ENCODE assay signal across 8 cellular contexts in genomic region chr11:95338430-95338991, GRCh38.
DNase-seq lines count a peak whose midpoint lies in the region; ATAC-seq and TF ChIP-seq lines count a peak whose summit lies in the region.

No MANE protein-coding gene starts in this region.

- H2AFZ ChIP-seq in neural progenitor cell (replicated peaks), result peak overlapping the region; percentile 61

- H3K36me3 Mint-ChIP-seq in neural progenitor cell (no peaks in the 10 kb centered on the region), immature natural killer cell (no peaks in the 10 kb centered on the region)

- in situ Hi-C loops in brain microvascular endothelial cell (cut with HindIII; ENCODE audit: low pct_ligation_motif_present, low sequenced_read_pairs), result no loop called here

- no peak overlapping the region for H3K27ac Mint-ChIP-seq in neural progenitor cell
- no peak overlapping the region for H3K27ac Mint-ChIP-seq in immature natural killer cell

- peaks cover 3 to 21% of the 10 kb centered on the region in 2 donors for H3K4me1 ChIP-seq in esophagus (ENCODE audit: control insufficient read depth in 2 of 2, insufficient read depth in 2 of 2, low read length in 1 of 2)
- H3K4me1 ChIP-seq in neural progenitor cell, result peaks cover 39% of the 10 kb centered on the region

- peak overlapping the region; percentile 79 to 89 for H3K27ac ChIP-seq in esophagus (ENCODE audit: low read depth in 2 of 2, low read length in 1 of 2)
- peak overlapping the region; percentile 95 for H3K27ac ChIP-seq in neural progenitor cell
- H3K27ac ChIP-seq in brain microvascular endothelial cell, result no peak overlapping the region

- H3K36me3 ChIP-seq in esophagus (ENCODE audit: control insufficient read depth in 2 of 2, insufficient read depth in 2 of 2, low read length in 1 of 2) (no peaks in the 10 kb centered on the region), neural progenitor cell (no peaks in the 10 kb centered on the region), brain microvascular endothelial cell (replicated peaks) (no peaks in the 10 kb centered on the region)

- H3K79me2 ChIP-seq in neural progenitor cell (ENCODE audit: low read depth), result no peaks in the 10 kb centered on the region

- H3K4me3 Mint-ChIP-seq in neural progenitor cell (no peak overlapping the region), immature natural killer cell (no peak overlapping the region)

- no peaks in the 10 kb centered on the region for H4K20me1 ChIP-seq in neural progenitor cell (ENCODE audit: low read depth)

- peak; percentile 23 for DNase-seq in COLO829 (ENCODE audit: low spot score)
- peak; percentile 96 for DNase-seq in NCI-H446 treated with DMSO at 0.1 percent for 48 hours (lab: John Stamatoyannopoulos, UW)
- no peak for DNase-seq in neural progenitor cell (ENCODE audit: low spot score)
- DNase-seq in kidney glomerular epithelial cell (lab: John Stamatoyannopoulos, UW), result no peak
- no peak for DNase-seq in brain microvascular endothelial cell
- no peak for DNase-seq in immature natural killer cell

- H3K4me3 ChIP-seq in esophagus (ENCODE audit: low read depth in 1 of 2, low read length in 2 of 2) (no peak overlapping the region), neural progenitor cell (no peak overlapping the region), brain microvascular endothelial cell (ENCODE audit: low read depth, low read length) (no peak overlapping the region)

- H3K9me3 Mint-ChIP-seq in neural progenitor cell (no peaks in the 10 kb centered on the region), immature natural killer cell (no peaks in the 10 kb centered on the region)

- H3K9ac ChIP-seq in neural progenitor cell, result no peak overlapping the region

- H3F3A ChIP-seq in neural progenitor cell (ENCODE audit: low read depth), result peaks cover 51% of the 10 kb centered on the region

- TF ChIP-seq CTCF in neural progenitor cell (IDR thresholded peaks at IDR 0.05), result no peak
- TF ChIP-seq CTCF in brain microvascular endothelial cell (IDR thresholded peaks at IDR 0.05; ENCODE audit: low read depth, low read length, missing control alignments), result no peak

- H3K4me2 ChIP-seq in neural progenitor cell, result peak overlapping the region; percentile 64

- H3K27me3 Mint-ChIP-seq in neural progenitor cell (ENCODE audit: insufficient read depth, low read depth) (no peaks in the 10 kb centered on the region), immature natural killer cell (ENCODE audit: low read depth in 3 of 3) (peaks cover 0 to 2% (median 0%) of the 10 kb centered on the region in 3 donors)

- WGBS in esophagus, 2 donors, result 19 to 34% methylated on average over 4 of the region's 4 CpGs

- peaks cover 14% of the 10 kb centered on the region for H3K4me1 Mint-ChIP-seq in neural progenitor cell
- peaks cover 0 to 5% of the 10 kb centered on the region in 2 donors for H3K4me1 Mint-ChIP-seq in immature natural killer cell

- H3K27me3 ChIP-seq in esophagus (ENCODE audit: control insufficient read depth in 1 of 2, insufficient read depth in 2 of 2, low read length in 2 of 2) (no peaks in the 10 kb centered on the region), neural progenitor cell (no peaks in the 10 kb centered on the region), brain microvascular endothelial cell (replicated peaks) (no peaks in the 10 kb centered on the region)

- no peaks in the 10 kb centered on the region for H3K9me3 ChIP-seq in esophagus (ENCODE audit: control insufficient read depth in 2 of 2, insufficient read depth in 1 of 2, low read depth in 1 of 2, low read length in 1 of 2)
- no peaks in the 10 kb centered on the region for H3K9me3 ChIP-seq in neural progenitor cell (ENCODE audit: low read depth)

- ATAC-seq in GM18861 (IDR thresholded peaks at IDR 0.05; ENCODE audit: unreplicated experiment), result no peak

Comparison
In these comparisons a context has a peak if more than half of its experiments do, and no peak if none do; other contexts are left out.
1. DNase-seq: peak in COLO829 (single experiment) and NCI-H446 treated with DMSO at 0.1 percent for 48 hours (single experiment); none in neural progenitor cell (single experiment), kidney glomerular epithelial cell (single experiment), brain microvascular endothelial cell (single experiment) and immature natural killer cell (0 of 3).